Comparison of ENCODE assay signal across 25 cellular contexts in genomic region chr2:141362311-141362710, GRCh38.
"Had no signal": no experiment of that assay in that cellular context is flagged by ENCODE, and none has a peak within 500 bp of the region (broad histone marks: within the 10 kb centered on the region; RNA-seq: fewer than 3 reads in every experiment).

No MANE protein-coding gene starts in this region.

- H3K4me3 Mint-ChIP-seq: activated CD8-positive, alpha-beta T cell treated with anti-CD3 and anti-CD28 coated beads, Interleukin-2, amount 10 ng/mL, durations not matched to agents 7 days and 5 days; activated naive CD8-positive, alpha-beta T cell treated with anti-CD3 and anti-CD28 coated beads, Interleukin-2, amount 10 ng/mL, durations not matched to agents 7 days and 5 days; T-helper 1 cell treated with Interleukin-12 subunit alpha and Interleukin-12 subunit beta and Interleukin-4 antibody, amounts not matched to agents 30 μg/mL and 1 μg/mL, for 36 hours had no signal

- H3K27me3 Mint-ChIP-seq: activated naive CD8-positive, alpha-beta T cell treated with anti-CD3 and anti-CD28 coated beads, Interleukin-2, amount 10 ng/mL, durations not matched to agents 7 days and 5 days had no signal

- H3K36me3 Mint-ChIP-seq: activated naive CD8-positive, alpha-beta T cell treated with anti-CD3 and anti-CD28 coated beads, Interleukin-2, amount 10 ng/mL, durations not matched to agents 7 days and 5 days had no signal

- H3K36me3 ChIP-seq: breast epithelium, SJSA1 had no signal

- H3K27ac ChIP-seq: breast epithelium, RWPE1, SJSA1 had no signal

- H3K27ac Mint-ChIP-seq: activated CD8-positive, alpha-beta T cell treated with anti-CD3 and anti-CD28 coated beads, Interleukin-2, amount 10 ng/mL, durations not matched to agents 7 days and 5 days; activated naive CD8-positive, alpha-beta T cell treated with anti-CD3 and anti-CD28 coated beads, Interleukin-2, amount 10 ng/mL, durations not matched to agents 7 days and 5 days; T-helper 1 cell treated with Interleukin-12 subunit alpha and Interleukin-12 subunit beta and Interleukin-4 antibody, amounts not matched to agents 30 μg/mL and 1 μg/mL, for 36 hours had no signal

- H3K4me3 ChIP-seq: breast epithelium, SJSA1 had no signal

- ATAC-seq: activated CD4-positive, CD25-positive, alpha-beta regulatory T cell treated with anti-CD3 and anti-CD28 coated beads, Interleukin-2, amount 50 U/mL, for 24 hours; activated CD8-positive, alpha-beta T cell treated with anti-CD3 and anti-CD28 coated beads, Interleukin-2, amount 10 ng/mL, durations not matched to agents 7 days and 5 days; Panc1 had no signal

- H3K4me1 Mint-ChIP-seq: activated naive CD8-positive, alpha-beta T cell treated with anti-CD3 and anti-CD28 coated beads, Interleukin-2, amount 10 ng/mL, durations not matched to agents 7 days and 5 days had no signal

- H3K9me3 ChIP-seq: breast epithelium, SJSA1 had no signal

- DNase-seq: activated CD4-positive, alpha-beta T cell treated with anti-CD3 and anti-CD28 coated beads for 48 hours; activated CD4-positive, alpha-beta T cell treated with anti-CD3 and anti-CD28 coated beads, Interleukin-2, amount 50 U/mL, for 4 hours; activated CD8-positive, alpha-beta memory T cell treated with anti-CD3 and anti-CD28 coated beads, Interleukin-2, amount 50 U/mL, for 48 hours; activated CD8-positive, alpha-beta T cell treated with anti-CD3 and anti-CD28 coated beads, Interleukin-2, amount 10 ng/mL, durations not matched to agents 7 days and 5 days; activated naive CD4-positive, alpha-beta T cell treated with anti-CD3 and anti-CD28 coated beads, Interleukin-2, amount 50 U/mL, for 16 hours; activated naive CD8-positive, alpha-beta T cell treated with anti-CD3 and anti-CD28 coated beads, Interleukin-2, amount 10 ng/mL, durations not matched to agents 7 days and 5 days; activated T-cell treated with anti-CD3 and anti-CD28 coated beads, Interleukin-2, amount 50 U/mL, for 1 hour; aorta; KG1; NCI-H1048; NCI-H1417; NCI-H1930; NCI-H2171; NCI-H226; NCI-H510A treated with DMSO at 0.1 percent for 48 hours; NCI-H69; NK-92 treated with Interleukin-12 subunit alpha and Interleukin-12 subunit beta, amount 100 ng/mL, for 24 hours; OCI-M1; Right ventricle myocardium superior had no signal

- H3K4me1 ChIP-seq: breast epithelium, SJSA1 had no signal

- H3K27me3 ChIP-seq: breast epithelium, SJSA1 had no signal

- H3K9me3 Mint-ChIP-seq: activated naive CD8-positive, alpha-beta T cell treated with anti-CD3 and anti-CD28 coated beads, Interleukin-2, amount 10 ng/mL, durations not matched to agents 7 days and 5 days had no signal
